1 cellular context compared by ENCODE assay signal in genomic region chr6:89008763-89009374, GRCh38.
A peak's percentile ranks its signal among the peaks of the same experiment; 100 is the strongest.
TF ChIP-seq lines count a peak whose summit lies in the region.

No MANE protein-coding gene starts in this region.

TF ChIP-seq in K562, 482 proteins besides CTCF, POLR2A, EP300 and RAD21 (continued from another document and continues in another):
- TF ChIP-seq, protein P1, sequence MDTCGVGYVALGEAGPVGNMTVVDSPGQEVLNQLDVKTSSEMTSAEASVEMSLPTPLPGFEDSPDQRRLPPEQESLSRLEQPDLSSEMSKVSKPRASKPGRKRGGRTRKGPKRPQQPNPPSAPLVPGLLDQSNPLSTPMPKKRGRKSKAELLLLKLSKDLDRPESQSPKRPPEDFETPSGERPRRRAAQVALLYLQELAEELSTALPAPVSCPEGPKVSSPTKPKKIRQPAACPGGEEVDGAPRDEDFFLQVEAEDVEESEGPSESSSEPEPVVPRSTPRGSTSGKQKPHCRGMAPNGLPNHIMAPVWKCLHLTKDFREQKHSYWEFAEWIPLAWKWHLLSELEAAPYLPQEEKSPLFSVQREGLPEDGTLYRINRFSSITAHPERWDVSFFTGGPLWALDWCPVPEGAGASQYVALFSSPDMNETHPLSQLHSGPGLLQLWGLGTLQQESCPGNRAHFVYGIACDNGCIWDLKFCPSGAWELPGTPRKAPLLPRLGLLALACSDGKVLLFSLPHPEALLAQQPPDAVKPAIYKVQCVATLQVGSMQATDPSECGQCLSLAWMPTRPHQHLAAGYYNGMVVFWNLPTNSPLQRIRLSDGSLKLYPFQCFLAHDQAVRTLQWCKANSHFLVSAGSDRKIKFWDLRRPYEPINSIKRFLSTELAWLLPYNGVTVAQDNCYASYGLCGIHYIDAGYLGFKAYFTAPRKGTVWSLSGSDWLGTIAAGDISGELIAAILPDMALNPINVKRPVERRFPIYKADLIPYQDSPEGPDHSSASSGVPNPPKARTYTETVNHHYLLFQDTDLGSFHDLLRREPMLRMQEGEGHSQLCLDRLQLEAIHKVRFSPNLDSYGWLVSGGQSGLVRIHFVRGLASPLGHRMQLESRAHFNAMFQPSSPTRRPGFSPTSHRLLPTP (IDR thresholded peaks at IDR 0.05; ENCODE audit: borderline replicate concordance, extremely low read depth, insufficient read length): no peak
- TF ChIP-seq ADNP (tag; IDR thresholded peaks at IDR 0.05): no peak
- no peak for TF ChIP-seq MAFF (IDR thresholded peaks at IDR 0.05; ENCODE audit: low read length)
- TF ChIP-seq ZNF134 (CRISPR knock-in tag; conservative IDR thresholded peaks at IDR 0.05): peak; percentile 70; the same call in 1 of the 2 replicates
- TF ChIP-seq, protein P2, sequence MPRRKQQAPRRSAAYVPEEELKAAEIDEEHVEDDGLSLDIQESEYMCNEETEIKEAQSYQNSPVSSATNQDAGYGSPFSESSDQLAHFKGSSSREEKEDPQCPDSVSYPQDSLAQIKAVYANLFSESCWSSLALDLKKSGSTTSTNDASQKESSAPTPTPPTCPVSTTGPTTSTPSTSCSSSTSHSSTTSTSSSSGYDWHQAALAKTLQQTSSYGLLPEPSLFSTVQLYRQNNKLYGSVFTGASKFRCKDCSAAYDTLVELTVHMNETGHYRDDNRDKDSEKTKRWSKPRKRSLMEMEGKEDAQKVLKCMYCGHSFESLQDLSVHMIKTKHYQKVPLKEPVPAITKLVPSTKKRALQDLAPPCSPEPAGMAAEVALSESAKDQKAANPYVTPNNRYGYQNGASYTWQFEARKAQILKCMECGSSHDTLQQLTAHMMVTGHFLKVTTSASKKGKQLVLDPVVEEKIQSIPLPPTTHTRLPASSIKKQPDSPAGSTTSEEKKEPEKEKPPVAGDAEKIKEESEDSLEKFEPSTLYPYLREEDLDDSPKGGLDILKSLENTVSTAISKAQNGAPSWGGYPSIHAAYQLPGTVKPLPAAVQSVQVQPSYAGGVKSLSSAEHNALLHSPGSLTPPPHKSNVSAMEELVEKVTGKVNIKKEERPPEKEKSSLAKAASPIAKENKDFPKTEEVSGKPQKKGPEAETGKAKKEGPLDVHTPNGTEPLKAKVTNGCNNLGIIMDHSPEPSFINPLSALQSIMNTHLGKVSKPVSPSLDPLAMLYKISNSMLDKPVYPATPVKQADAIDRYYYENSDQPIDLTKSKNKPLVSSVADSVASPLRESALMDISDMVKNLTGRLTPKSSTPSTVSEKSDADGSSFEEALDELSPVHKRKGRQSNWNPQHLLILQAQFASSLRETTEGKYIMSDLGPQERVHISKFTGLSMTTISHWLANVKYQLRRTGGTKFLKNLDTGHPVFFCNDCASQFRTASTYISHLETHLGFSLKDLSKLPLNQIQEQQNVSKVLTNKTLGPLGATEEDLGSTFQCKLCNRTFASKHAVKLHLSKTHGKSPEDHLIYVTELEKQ (CRISPR knock-in tag; IDR thresholded peaks at IDR 0.05): peak; percentile 79; the same call in 1 of the 2 replicates
- peak; percentile 62; the same call in 1 of the 2 replicates for TF ChIP-seq ZNF444 (CRISPR knock-in tag; IDR thresholded peaks at IDR 0.05)
- TF ChIP-seq PTTG1 (tag; IDR thresholded peaks at IDR 0.05; ENCODE audit: low read depth): peak; percentile 94
- TF ChIP-seq, protein P3, sequence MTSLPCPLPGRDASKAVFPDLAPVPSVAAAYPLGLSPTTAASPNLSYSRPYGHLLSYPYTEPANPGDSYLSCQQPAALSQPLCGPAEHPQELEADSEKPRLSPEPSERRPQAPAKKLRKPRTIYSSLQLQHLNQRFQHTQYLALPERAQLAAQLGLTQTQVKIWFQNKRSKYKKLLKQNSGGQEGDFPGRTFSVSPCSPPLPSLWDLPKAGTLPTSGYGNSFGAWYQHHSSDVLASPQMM (CRISPR knock-in tag; IDR thresholded peaks at IDR 0.05): no peak
- peak; percentile 78 for TF ChIP-seq TCFL5 (CRISPR knock-in tag; conservative IDR thresholded peaks at IDR 0.05)
- no peak for TF ChIP-seq XRCC4 (IDR thresholded peaks at IDR 0.05; ENCODE audit: extremely low read depth, insufficient read depth, insufficient read length)
- no peak for TF ChIP-seq ZNF12 (CRISPR knock-in tag; IDR thresholded peaks at IDR 0.05)
- TF ChIP-seq, protein P4, sequence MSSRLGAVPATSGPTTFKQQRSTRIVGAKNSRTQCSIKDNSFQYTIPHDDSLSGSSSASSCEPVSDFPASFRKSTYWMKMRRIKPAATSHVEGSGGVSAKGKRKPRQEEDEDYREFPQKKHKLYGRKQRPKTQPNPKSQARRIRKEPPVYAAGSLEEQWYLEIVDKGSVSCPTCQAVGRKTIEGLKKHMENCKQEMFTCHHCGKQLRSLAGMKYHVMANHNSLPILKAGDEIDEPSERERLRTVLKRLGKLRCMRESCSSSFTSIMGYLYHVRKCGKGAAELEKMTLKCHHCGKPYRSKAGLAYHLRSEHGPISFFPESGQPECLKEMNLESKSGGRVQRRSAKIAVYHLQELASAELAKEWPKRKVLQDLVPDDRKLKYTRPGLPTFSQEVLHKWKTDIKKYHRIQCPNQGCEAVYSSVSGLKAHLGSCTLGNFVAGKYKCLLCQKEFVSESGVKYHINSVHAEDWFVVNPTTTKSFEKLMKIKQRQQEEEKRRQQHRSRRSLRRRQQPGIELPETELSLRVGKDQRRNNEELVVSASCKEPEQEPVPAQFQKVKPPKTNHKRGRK (tag; IDR thresholded peaks at IDR 0.05): no peak
- peak; percentile 83 for TF ChIP-seq CUX1 (CRISPR knock-in tag; IDR thresholded peaks at IDR 0.05)
- no peak for TF ChIP-seq RCOR1 (IDR thresholded peaks at IDR 0.05; ENCODE audit: borderline replicate concordance in 1 of 2, low read depth in 2 of 2, low read length in 2 of 2)
- no peak for TF ChIP-seq SREBF2 (CRISPR knock-in tag; IDR thresholded peaks at IDR 0.05)
- TF ChIP-seq KAT2B (IDR thresholded peaks at IDR 0.05; ENCODE audit: low read depth, low read length): no peak
- TF ChIP-seq ARID2 (IDR thresholded peaks at IDR 0.05): no peak
- peak; percentile 88 for TF ChIP-seq ZNF311 (CRISPR knock-in tag; IDR thresholded peaks at IDR 0.05)
- TF ChIP-seq MTA3 (IDR thresholded peaks at IDR 0.05; ENCODE audit: borderline replicate concordance): no peak
- peak; percentile 91 for TF ChIP-seq ZBTB17 (CRISPR knock-in tag; IDR thresholded peaks at IDR 0.05)
- TF ChIP-seq, protein P5, sequence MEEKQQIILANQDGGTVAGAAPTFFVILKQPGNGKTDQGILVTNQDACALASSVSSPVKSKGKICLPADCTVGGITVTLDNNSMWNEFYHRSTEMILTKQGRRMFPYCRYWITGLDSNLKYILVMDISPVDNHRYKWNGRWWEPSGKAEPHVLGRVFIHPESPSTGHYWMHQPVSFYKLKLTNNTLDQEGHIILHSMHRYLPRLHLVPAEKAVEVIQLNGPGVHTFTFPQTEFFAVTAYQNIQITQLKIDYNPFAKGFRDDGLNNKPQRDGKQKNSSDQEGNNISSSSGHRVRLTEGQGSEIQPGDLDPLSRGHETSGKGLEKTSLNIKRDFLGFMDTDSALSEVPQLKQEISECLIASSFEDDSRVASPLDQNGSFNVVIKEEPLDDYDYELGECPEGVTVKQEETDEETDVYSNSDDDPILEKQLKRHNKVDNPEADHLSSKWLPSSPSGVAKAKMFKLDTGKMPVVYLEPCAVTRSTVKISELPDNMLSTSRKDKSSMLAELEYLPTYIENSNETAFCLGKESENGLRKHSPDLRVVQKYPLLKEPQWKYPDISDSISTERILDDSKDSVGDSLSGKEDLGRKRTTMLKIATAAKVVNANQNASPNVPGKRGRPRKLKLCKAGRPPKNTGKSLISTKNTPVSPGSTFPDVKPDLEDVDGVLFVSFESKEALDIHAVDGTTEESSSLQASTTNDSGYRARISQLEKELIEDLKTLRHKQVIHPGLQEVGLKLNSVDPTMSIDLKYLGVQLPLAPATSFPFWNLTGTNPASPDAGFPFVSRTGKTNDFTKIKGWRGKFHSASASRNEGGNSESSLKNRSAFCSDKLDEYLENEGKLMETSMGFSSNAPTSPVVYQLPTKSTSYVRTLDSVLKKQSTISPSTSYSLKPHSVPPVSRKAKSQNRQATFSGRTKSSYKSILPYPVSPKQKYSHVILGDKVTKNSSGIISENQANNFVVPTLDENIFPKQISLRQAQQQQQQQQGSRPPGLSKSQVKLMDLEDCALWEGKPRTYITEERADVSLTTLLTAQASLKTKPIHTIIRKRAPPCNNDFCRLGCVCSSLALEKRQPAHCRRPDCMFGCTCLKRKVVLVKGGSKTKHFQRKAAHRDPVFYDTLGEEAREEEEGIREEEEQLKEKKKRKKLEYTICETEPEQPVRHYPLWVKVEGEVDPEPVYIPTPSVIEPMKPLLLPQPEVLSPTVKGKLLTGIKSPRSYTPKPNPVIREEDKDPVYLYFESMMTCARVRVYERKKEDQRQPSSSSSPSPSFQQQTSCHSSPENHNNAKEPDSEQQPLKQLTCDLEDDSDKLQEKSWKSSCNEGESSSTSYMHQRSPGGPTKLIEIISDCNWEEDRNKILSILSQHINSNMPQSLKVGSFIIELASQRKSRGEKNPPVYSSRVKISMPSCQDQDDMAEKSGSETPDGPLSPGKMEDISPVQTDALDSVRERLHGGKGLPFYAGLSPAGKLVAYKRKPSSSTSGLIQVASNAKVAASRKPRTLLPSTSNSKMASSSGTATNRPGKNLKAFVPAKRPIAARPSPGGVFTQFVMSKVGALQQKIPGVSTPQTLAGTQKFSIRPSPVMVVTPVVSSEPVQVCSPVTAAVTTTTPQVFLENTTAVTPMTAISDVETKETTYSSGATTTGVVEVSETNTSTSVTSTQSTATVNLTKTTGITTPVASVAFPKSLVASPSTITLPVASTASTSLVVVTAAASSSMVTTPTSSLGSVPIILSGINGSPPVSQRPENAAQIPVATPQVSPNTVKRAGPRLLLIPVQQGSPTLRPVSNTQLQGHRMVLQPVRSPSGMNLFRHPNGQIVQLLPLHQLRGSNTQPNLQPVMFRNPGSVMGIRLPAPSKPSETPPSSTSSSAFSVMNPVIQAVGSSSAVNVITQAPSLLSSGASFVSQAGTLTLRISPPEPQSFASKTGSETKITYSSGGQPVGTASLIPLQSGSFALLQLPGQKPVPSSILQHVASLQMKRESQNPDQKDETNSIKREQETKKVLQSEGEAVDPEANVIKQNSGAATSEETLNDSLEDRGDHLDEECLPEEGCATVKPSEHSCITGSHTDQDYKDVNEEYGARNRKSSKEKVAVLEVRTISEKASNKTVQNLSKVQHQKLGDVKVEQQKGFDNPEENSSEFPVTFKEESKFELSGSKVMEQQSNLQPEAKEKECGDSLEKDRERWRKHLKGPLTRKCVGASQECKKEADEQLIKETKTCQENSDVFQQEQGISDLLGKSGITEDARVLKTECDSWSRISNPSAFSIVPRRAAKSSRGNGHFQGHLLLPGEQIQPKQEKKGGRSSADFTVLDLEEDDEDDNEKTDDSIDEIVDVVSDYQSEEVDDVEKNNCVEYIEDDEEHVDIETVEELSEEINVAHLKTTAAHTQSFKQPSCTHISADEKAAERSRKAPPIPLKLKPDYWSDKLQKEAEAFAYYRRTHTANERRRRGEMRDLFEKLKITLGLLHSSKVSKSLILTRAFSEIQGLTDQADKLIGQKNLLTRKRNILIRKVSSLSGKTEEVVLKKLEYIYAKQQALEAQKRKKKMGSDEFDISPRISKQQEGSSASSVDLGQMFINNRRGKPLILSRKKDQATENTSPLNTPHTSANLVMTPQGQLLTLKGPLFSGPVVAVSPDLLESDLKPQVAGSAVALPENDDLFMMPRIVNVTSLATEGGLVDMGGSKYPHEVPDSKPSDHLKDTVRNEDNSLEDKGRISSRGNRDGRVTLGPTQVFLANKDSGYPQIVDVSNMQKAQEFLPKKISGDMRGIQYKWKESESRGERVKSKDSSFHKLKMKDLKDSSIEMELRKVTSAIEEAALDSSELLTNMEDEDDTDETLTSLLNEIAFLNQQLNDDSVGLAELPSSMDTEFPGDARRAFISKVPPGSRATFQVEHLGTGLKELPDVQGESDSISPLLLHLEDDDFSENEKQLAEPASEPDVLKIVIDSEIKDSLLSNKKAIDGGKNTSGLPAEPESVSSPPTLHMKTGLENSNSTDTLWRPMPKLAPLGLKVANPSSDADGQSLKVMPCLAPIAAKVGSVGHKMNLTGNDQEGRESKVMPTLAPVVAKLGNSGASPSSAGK (IDR thresholded peaks at IDR 0.05): no peak
- no peak for TF ChIP-seq ZNF197 (CRISPR knock-in tag; IDR thresholded peaks at IDR 0.05; ENCODE audit: low read depth)
- TF ChIP-seq ZNF398 (CRISPR knock-in tag; IDR thresholded peaks at IDR 0.05): 0 out of 2 replicates have a peak, but pooled peaks have one; percentile 45
- no peak for TF ChIP-seq KAT7 (CRISPR knock-in tag; IDR thresholded peaks at IDR 0.05; ENCODE audit: borderline replicate concordance)
